In genomic region chr6:154166140-154166539, GRCh38 we compare ENCODE assay signal across 15 cellular contexts.
DNase-seq lines count a peak whose midpoint lies in the region; ATAC-seq and TF ChIP-seq lines count a peak whose summit lies in the region.
"Had no signal": no experiment of that assay in that cellular context is flagged by ENCODE, and none has a peak within 500 bp of the region (broad histone marks: within the 10 kb centered on the region; RNA-seq: fewer than 3 reads in every experiment).

No MANE protein-coding gene starts in this region.

- peaks cover 17% of the 10 kb centered on the region for H3K4me1 ChIP-seq in CD4-positive, CD25-positive, alpha-beta regulatory T cell (ENCODE audit: control insufficient read depth, insufficient read depth, low read length, poor library complexity, severe bottlenecking)
- peaks cover 0 to 3% (median 0%) of the 10 kb centered on the region in 4 donors for H3K4me1 ChIP-seq in liver (ENCODE audit: control insufficient read depth in 4 of 4, insufficient read depth in 4 of 4, low read length in 3 of 4)

- in situ Hi-C loops in GM13977 (cut with MboI; ENCODE audit: low pct_unique_long_range_greater_than_20kb, low sequenced_read_pairs, unreplicated experiment), result loop anchor here (25.0 kb wide), 1 partner anchor 496 kb away; no protein-coding TSS in a partner anchor

- peaks cover 75% of the 10 kb centered on the region for H3K36me3 ChIP-seq in CD4-positive, CD25-positive, alpha-beta regulatory T cell (ENCODE audit: control insufficient read depth, insufficient read depth, low read length)
- H3K36me3 ChIP-seq in WERI-Rb-1 (no peaks in the 10 kb centered on the region), liver (ENCODE audit: control insufficient read depth in 4 of 4, insufficient read depth in 3 of 4, low read depth in 1 of 4, low read length in 3 of 4) (no peaks in the 10 kb centered on the region)

- no peak overlapping the region for H3K4me3 Mint-ChIP-seq in CD4-positive, CD25-positive, alpha-beta regulatory T cell
- H3K4me3 Mint-ChIP-seq: activated T-helper 1 cell treated with anti-CD3 and anti-CD28 coated beads, Interleukin-12 subunit alpha, Interleukin-12 subunit beta, Interleukin-2, Interleukin-4 antibody, amounts not matched to agents 30 ng/mL and 10 ng/mL and 1 ng/mL, durations not matched to agents 14 hours and 24 hours and 36 hours; stimulated activated memory B cell treated with anti-CD40 and anti-IgM and Interleukin-4, amounts not matched to agents 10 μg/mL and 1 μg/mL and 100 μg/mL, for 72 hours had no signal

- TF ChIP-seq RAD21 in liver (IDR thresholded peaks at IDR 0.05), result no peak

- ATAC-seq in CD4-positive, CD25-positive, alpha-beta regulatory T cell (ENCODE audit: low read depth in 2 of 2), result peak in 1 of 2 donors; percentile 40
- no peak for ATAC-seq in GM18909 (IDR thresholded peaks at IDR 0.05; ENCODE audit: poor library complexity, unreplicated experiment)
- ATAC-seq: Right ventricle myocardium inferior; stimulated activated memory B cell treated with anti-CD40 and anti-IgM and Interleukin-4, amounts not matched to agents 10 μg/mL and 1 μg/mL and 100 μg/mL, for 72 hours had no signal

- no peaks in the 10 kb centered on the region for H3K27me3 Mint-ChIP-seq in CD4-positive, CD25-positive, alpha-beta regulatory T cell
- H3K27me3 Mint-ChIP-seq: stimulated activated memory B cell treated with anti-CD40 and anti-IgM and Interleukin-4, amounts not matched to agents 10 μg/mL and 1 μg/mL and 100 μg/mL, for 72 hours had no signal

- no peaks in the 10 kb centered on the region for H3K27me3 ChIP-seq in CD4-positive, CD25-positive, alpha-beta regulatory T cell (ENCODE audit: control insufficient read depth, insufficient read depth, low read length)
- H3K27me3 ChIP-seq in WERI-Rb-1 (ENCODE audit: insufficient read depth, low read depth, severe bottlenecking) (no peaks in the 10 kb centered on the region), liver (ENCODE audit: control insufficient read depth in 4 of 4, insufficient read depth in 4 of 4, low read length in 3 of 4) (no peaks in the 10 kb centered on the region)

- no peaks in the 10 kb centered on the region for H3K9me3 Mint-ChIP-seq in CD4-positive, CD25-positive, alpha-beta regulatory T cell
- H3K9me3 Mint-ChIP-seq: activated T-helper 1 cell treated with anti-CD3 and anti-CD28 coated beads, Interleukin-12 subunit alpha, Interleukin-12 subunit beta, Interleukin-2, Interleukin-4 antibody, amounts not matched to agents 30 ng/mL and 10 ng/mL and 1 ng/mL, durations not matched to agents 14 hours and 24 hours and 36 hours; stimulated activated memory B cell treated with anti-CD40 and anti-IgM and Interleukin-4, amounts not matched to agents 10 μg/mL and 1 μg/mL and 100 μg/mL, for 72 hours had no signal

- no peak overlapping the region for H3K9ac ChIP-seq in liver (ENCODE audit: low read depth in 1 of 2, low read length in 2 of 2)

- DNase-seq in CD4-positive, CD25-positive, alpha-beta regulatory T cell, result no peak
- DNase-seq in GM13977 (ENCODE audit: low spot score) (no peak), WERI-Rb-1 (no peak), NCI-H510A treated with DMSO at 0.1 percent for 48 hours (lab: John Stamatoyannopoulos, UW) (no peak), NCI-H524 (lab: John Stamatoyannopoulos, UW) (no peak), NCI-H2227 (lab: John Stamatoyannopoulos, UW; ENCODE audit: unreplicated experiment) (no peak)
- DNase-seq: NCI-H1105 treated with DMSO at 0.1 percent for 48 hours; NCI-H526; stimulated activated CD4-positive, alpha-beta T cell treated with anti-CD3 and anti-CD28 coated beads, Interleukin-4, amount 100 ng/mL, for 24 hours; T-helper 9 cell had no signal

- no peak overlapping the region for H3K4me3 ChIP-seq in CD4-positive, CD25-positive, alpha-beta regulatory T cell (ENCODE audit: low read depth, low read length)
- H3K4me3 ChIP-seq in WERI-Rb-1 (ENCODE audit: low read depth, low read length) (no peak overlapping the region), liver (ENCODE audit: low read depth in 1 of 3, low read length in 3 of 3) (no peak overlapping the region)

- H3K36me3 Mint-ChIP-seq in CD4-positive, CD25-positive, alpha-beta regulatory T cell, result peaks cover 50% of the 10 kb centered on the region
- H3K36me3 Mint-ChIP-seq: stimulated activated memory B cell treated with anti-CD40 and anti-IgM and Interleukin-4, amounts not matched to agents 10 μg/mL and 1 μg/mL and 100 μg/mL, for 72 hours had no signal

- peak overlapping the region; percentile 29 to 49 (median 45) for H3K27ac Mint-ChIP-seq in CD4-positive, CD25-positive, alpha-beta regulatory T cell
- H3K27ac Mint-ChIP-seq: activated T-helper 1 cell treated with anti-CD3 and anti-CD28 coated beads, Interleukin-12 subunit alpha, Interleukin-12 subunit beta, Interleukin-2, Interleukin-4 antibody, amounts not matched to agents 30 ng/mL and 10 ng/mL and 1 ng/mL, durations not matched to agents 14 hours and 24 hours and 36 hours; stimulated activated memory B cell treated with anti-CD40 and anti-IgM and Interleukin-4, amounts not matched to agents 10 μg/mL and 1 μg/mL and 100 μg/mL, for 72 hours had no signal

- 90% methylated on average over 9 of the region's 9 CpGs for WGBS in liver

- H3K27ac ChIP-seq in CD4-positive, CD25-positive, alpha-beta regulatory T cell (ENCODE audit: insufficient read depth, low read length, poor library complexity, severe bottlenecking), result no peak overlapping the region
- H3K27ac ChIP-seq in WERI-Rb-1 (no peak overlapping the region), liver (ENCODE audit: low read depth in 1 of 2, low read length in 2 of 2) (no peak overlapping the region)

- no peaks in the 10 kb centered on the region for H3K9me3 ChIP-seq in CD4-positive, CD25-positive, alpha-beta regulatory T cell (ENCODE audit: control insufficient read depth in 2 of 2, low read length in 2 of 2)
- H3K9me3 ChIP-seq in WERI-Rb-1 (ENCODE audit: severe bottlenecking) (no peaks in the 10 kb centered on the region), liver (ENCODE audit: control insufficient read depth in 4 of 4, low read length in 3 of 4) (no peaks in the 10 kb centered on the region)

- H3K4me1 Mint-ChIP-seq in CD4-positive, CD25-positive, alpha-beta regulatory T cell, result peaks cover 11 to 59% (median 44%) of the 10 kb centered on the region in 4 donors
- H3K4me1 Mint-ChIP-seq: stimulated activated memory B cell treated with anti-CD40 and anti-IgM and Interleukin-4, amounts not matched to agents 10 μg/mL and 1 μg/mL and 100 μg/mL, for 72 hours had no signal

- TF ChIP-seq CTCF in GM13977 (IDR thresholded peaks at IDR 0.05; ENCODE audit: extremely low read depth, insufficient read depth, missing control alignments) (peak; percentile 21), WERI-Rb-1 (IDR thresholded peaks at IDR 0.05; ENCODE audit: low read depth, low read length) (0 out of 2 replicates have a peak, but pooled peaks have one; percentile 36), liver (IDR thresholded peaks at IDR 0.05; ENCODE audit: low read depth, low read length, missing input control) (peak; percentile 2)

TF ChIP-seq in liver, 16 proteins besides CTCF, POLR2A, EP300 and RAD21:
- TF ChIP-seq SP1 (IDR thresholded peaks at IDR 0.05) (no peak), ATF3 (IDR thresholded peaks at IDR 0.05) (no peak), FOXA1 (IDR thresholded peaks at IDR 0.05) (no peak)
